In the genomic region with DNA sequence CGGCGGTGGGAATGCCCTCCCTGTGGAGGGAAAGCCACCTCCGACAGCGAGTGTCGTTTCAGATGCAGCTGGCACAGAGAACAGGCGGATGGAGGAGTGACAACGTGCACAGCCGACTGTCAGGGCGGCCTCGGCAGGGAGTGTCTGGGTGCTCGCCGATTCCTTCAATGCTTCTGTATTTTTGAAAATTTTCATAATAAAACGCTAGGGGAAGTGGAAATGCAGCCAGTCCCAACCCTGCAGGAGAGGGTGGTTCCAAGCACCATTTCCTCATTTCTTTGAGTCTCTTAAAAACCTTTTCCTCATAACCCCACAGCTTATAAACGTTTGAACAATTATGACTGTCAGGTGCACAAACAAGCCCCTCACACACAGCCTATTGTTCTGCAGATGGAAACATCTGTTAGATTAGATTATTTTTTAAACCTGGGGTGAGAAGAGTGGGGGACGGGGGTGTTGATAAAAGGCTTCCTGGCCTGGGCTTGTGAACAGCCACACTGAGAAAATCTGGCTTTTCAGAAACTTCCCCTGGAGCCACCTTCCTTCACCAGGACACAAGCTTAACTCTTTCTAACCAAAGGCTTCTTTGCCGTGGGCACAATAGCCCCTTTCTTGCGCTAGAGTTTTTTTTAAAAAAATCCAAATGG, we compare ENCODE assay signal across 10 cellular contexts.
A peak's percentile ranks its signal among the peaks of the same experiment; 100 is the strongest.
DNase-seq lines count a peak whose midpoint lies in the region; ATAC-seq and TF ChIP-seq lines count a peak whose summit lies in the region.
"Had no signal": no experiment of that assay in that cellular context is flagged by ENCODE, and none has a peak within 500 bp of the region (broad histone marks: within the 10 kb centered on the region; RNA-seq: fewer than 3 reads in every experiment).

No MANE protein-coding gene starts in this region.

- H2AFZ ChIP-seq in MM.1S (ENCODE audit: low read length), result no peak overlapping the region

- H3K36me3 Mint-ChIP-seq in endothelial cell (ENCODE audit: low read depth, unreplicated experiment), result no peaks in the 10 kb centered on the region
- H3K36me3 Mint-ChIP-seq in naive thymus-derived CD8-positive, alpha-beta T cell, result no peaks in the 10 kb centered on the region
- H3K36me3 Mint-ChIP-seq: CD4-positive, alpha-beta memory T cell had no signal

- H3K4me3 Mint-ChIP-seq in endothelial cell (ENCODE audit: unreplicated experiment), result no peak overlapping the region
- peak overlapping the region in 7 of 10 donors; percentile 20 to 49 (median 25) for H3K4me3 Mint-ChIP-seq in naive thymus-derived CD8-positive, alpha-beta T cell

- H3K79me2 ChIP-seq in MM.1S (ENCODE audit: low read length), result no peaks in the 10 kb centered on the region

- peak in 1 of 2 donors; percentile 44 for ATAC-seq in naive thymus-derived CD8-positive, alpha-beta T cell
- no peak for ATAC-seq in GM21381 (IDR thresholded peaks at IDR 0.05; ENCODE audit: unreplicated experiment)

- POLR2A ChIA-PET in naive thymus-derived CD8-positive, alpha-beta T cell (lab: Charles Lee), result no interaction called here

- DNase-seq in Ammon's horn (ENCODE audit: low spot score) (peak; percentile 59), NCI-H146 (lab: John Stamatoyannopoulos, UW) (peak; percentile 92), endothelial cell (ENCODE audit: low spot score) (peak; percentile 50), WERI-Rb-1 (no peak), NCI-H1048 (lab: John Stamatoyannopoulos, UW) (no peak), MM.1S (no peak)
- DNase-seq in naive thymus-derived CD8-positive, alpha-beta T cell, result no peak
- DNase-seq: CD4-positive, alpha-beta memory T cell; RPMI8226 had no signal

- H3F3A ChIP-seq in MM.1S (ENCODE audit: insufficient read depth, low read length), result no peaks in the 10 kb centered on the region

- H3K9me3 ChIP-seq in WERI-Rb-1 (ENCODE audit: severe bottlenecking) (no peaks in the 10 kb centered on the region), MM.1S (replicated peaks; ENCODE audit: insufficient read depth, low read length) (no peaks in the 10 kb centered on the region)

- H3K9ac ChIP-seq in MM.1S (ENCODE audit: low read length), result no peak overlapping the region

- peaks cover 34% of the 10 kb centered on the region for H3K4me1 Mint-ChIP-seq in endothelial cell (ENCODE audit: unreplicated experiment)
- peaks cover 0 to 16% (median 5%) of the 10 kb centered on the region in 4 donors for H3K4me1 Mint-ChIP-seq in naive thymus-derived CD8-positive, alpha-beta T cell
- H3K4me1 Mint-ChIP-seq: CD4-positive, alpha-beta memory T cell had no signal

- H3K9me3 Mint-ChIP-seq in endothelial cell (ENCODE audit: unreplicated experiment), result no peaks in the 10 kb centered on the region
- no peaks in the 10 kb centered on the region for H3K9me3 Mint-ChIP-seq in naive thymus-derived CD8-positive, alpha-beta T cell

- no peaks in the 10 kb centered on the region for H3K9me2 ChIP-seq in MM.1S (replicated peaks; ENCODE audit: insufficient read depth, low read length)

- H3K27ac Mint-ChIP-seq in endothelial cell (ENCODE audit: unreplicated experiment), result peak overlapping the region; percentile 93
- peak overlapping the region in 1 of 10 donors; percentile 3 for H3K27ac Mint-ChIP-seq in naive thymus-derived CD8-positive, alpha-beta T cell
- H3K27ac Mint-ChIP-seq: CD4-positive, alpha-beta memory T cell had no signal

- H3K27me3 Mint-ChIP-seq in endothelial cell (ENCODE audit: unreplicated experiment), result no peaks in the 10 kb centered on the region
- H3K27me3 Mint-ChIP-seq in naive thymus-derived CD8-positive, alpha-beta T cell, result peaks cover 6 to 19% (median 15%) of the 10 kb centered on the region in 5 donors

- H3K4me1 ChIP-seq in MM.1S (ENCODE audit: low read length), result no peaks in the 10 kb centered on the region

- no peaks in the 10 kb centered on the region for H4K20me1 ChIP-seq in MM.1S (ENCODE audit: insufficient read depth, low read length)

- H3K27me3 ChIP-seq in WERI-Rb-1 (ENCODE audit: insufficient read depth, low read depth, severe bottlenecking) (no peaks in the 10 kb centered on the region), MM.1S (replicated peaks; ENCODE audit: insufficient read depth, low read length) (peaks cover 95% of the 10 kb centered on the region)

- H3K27ac ChIP-seq in WERI-Rb-1 (no peak overlapping the region), MM.1S (ENCODE audit: low read length) (no peak overlapping the region)

- TF ChIP-seq CTCF in endothelial cell (IDR thresholded peaks at IDR 0.05; ENCODE audit: unreplicated experiment) (no peak), WERI-Rb-1 (IDR thresholded peaks at IDR 0.05; ENCODE audit: low read depth, low read length) (no peak), MM.1S (IDR thresholded peaks at IDR 0.05; ENCODE audit: low read length) (no peak)

- H3K36me3 ChIP-seq in WERI-Rb-1, result no peaks in the 10 kb centered on the region
- H3K36me3 ChIP-seq in MM.1S (replicated peaks; ENCODE audit: insufficient read depth, low read length), result no peaks in the 10 kb centered on the region

- H3K4me2 ChIP-seq in MM.1S (ENCODE audit: low read depth, low read length), result no peak overlapping the region

- H3K4me3 ChIP-seq in WERI-Rb-1 (ENCODE audit: low read depth, low read length) (no peak overlapping the region), MM.1S (ENCODE audit: low read length) (no peak overlapping the region)

Comparison
In these comparisons a context has a peak if more than half of its experiments do, and no peak if none do; other contexts are left out.
1. DNase-seq: peak in Ammon's horn (single experiment), NCI-H146 (single experiment) and endothelial cell (single experiment); none in naive thymus-derived CD8-positive, alpha-beta T cell (0 of 10), WERI-Rb-1 (single experiment), NCI-H1048 (single experiment) and MM.1S (single experiment).